Comparison of ENCODE assay signal across 13 cellular contexts in the genomic region with DNA sequence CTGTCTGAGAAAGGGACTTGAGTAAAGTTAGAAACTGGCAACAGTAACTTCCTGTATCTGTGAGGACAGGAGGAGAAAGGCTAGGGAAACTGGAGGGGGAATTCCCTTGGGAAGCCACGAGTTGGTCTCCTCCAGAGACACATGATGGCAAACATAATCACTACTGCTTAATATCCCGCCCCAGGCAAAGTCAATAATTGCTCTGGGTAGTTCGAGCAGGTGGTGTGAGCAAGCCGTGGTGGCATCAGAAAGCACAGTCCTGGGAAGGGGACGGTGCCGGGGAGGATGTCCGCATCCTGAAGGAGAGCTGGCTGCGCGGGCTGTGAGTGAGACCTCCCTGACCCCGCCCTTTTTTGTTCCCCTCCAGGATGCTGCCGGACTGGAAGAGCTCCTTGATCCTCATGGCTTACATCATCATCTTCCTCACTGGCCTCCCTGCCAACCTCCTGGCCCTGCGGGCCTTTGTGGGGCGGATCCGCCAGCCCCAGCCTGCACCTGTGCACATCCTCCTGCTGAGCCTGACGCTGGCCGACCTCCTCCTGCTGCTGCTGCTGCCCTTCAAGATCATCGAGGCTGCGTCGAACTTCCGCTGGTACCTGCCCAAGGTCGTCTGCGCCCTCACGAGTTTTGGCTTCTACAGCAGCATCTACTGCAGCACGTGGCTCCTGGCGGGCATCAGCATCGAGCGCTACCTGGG. TPM values are rescaled to one million over a fixed set of nuclear protein-coding genes. Genes with fewer than 3 reads are reported as not detected.
DNase-seq lines count a peak whose midpoint lies in the region; ATAC-seq and TF ChIP-seq lines count a peak whose summit lies in the region.
"Had no signal": no experiment of that assay in that cellular context is flagged by ENCODE, and none has a peak within 500 bp of the region (broad histone marks: within the 10 kb centered on the region; RNA-seq: fewer than 3 reads in every experiment).

No MANE protein-coding gene starts in this region.

- peaks cover 73% of the 10 kb centered on the region for H3K27me3 Mint-ChIP-seq in nephron progenitor cell (ENCODE audit: low read depth, poor library complexity)

- H3K36me3 ChIP-seq in A673 (ENCODE audit: insufficient read depth, low read length, poor library complexity, severe bottlenecking): no peaks in the 10 kb centered on the region
- H3K36me3 ChIP-seq in left lung: peaks cover 0 to 10% of the 10 kb centered on the region in 2 donors

- peaks cover 26% of the 10 kb centered on the region for H3K27me3 ChIP-seq in A673 (replicated peaks; ENCODE audit: insufficient read depth, low read depth, low read length, poor library complexity)
- H3K27me3 ChIP-seq in left lung: peaks cover 0 to 13% of the 10 kb centered on the region in 2 donors
- peaks cover 0 to 5% (median 0%) of the 10 kb centered on the region in 45 donors for H3K27me3 ChIP-seq in dorsolateral prefrontal cortex

- no TSS peak for BruUV-seq in A673 (replicated peaks; lab: Mats Ljungman, UMichigan)

- peak; percentile 9 for ATAC-seq in left lung
- ATAC-seq in GM19463 (IDR thresholded peaks at IDR 0.05; ENCODE audit: unreplicated experiment): no peak

- CTCF ChIA-PET in A673 (lab: Charles Lee): no interaction called here

- POLR2A ChIA-PET in A673 (lab: Charles Lee; ENCODE audit: low non-redundant PET): no interaction called here

- peaks cover 12% of the 10 kb centered on the region for H3K4me1 Mint-ChIP-seq in nephron progenitor cell

- DNase-seq in A673 (ENCODE audit: low spot score) (peak; percentile 42), DMS53 treated with DMSO at 0.1 percent for 48 hours (lab: John Stamatoyannopoulos, UW; ENCODE audit: unreplicated experiment) (peak; percentile 93), NCI-H748 (lab: John Stamatoyannopoulos, UW; ENCODE audit: unreplicated experiment) (peak; percentile 88), left lung (no peak), dorsolateral prefrontal cortex (no peak), dedifferentiated amniotic fluid mesenchymal stem cell (ENCODE audit: extremely low spot score) (no peak), nephron progenitor cell (no peak)
- DNase-seq: activated naive CD8-positive, alpha-beta T cell treated with anti-CD3 and anti-CD28 coated beads, Interleukin-2, amount 10 ng/mL, durations not matched to agents 7 days and 5 days; CD8-positive, alpha-beta memory T cell; naive thymus-derived CD4-positive, alpha-beta T cell had no signal

- intact Hi-C loops in A673 (cut with micrococcal nuclease; ENCODE audit: unreplicated experiment) (no loop called here), left lung (cut with DNase I) (no loop called here), dorsolateral prefrontal cortex (cut with DNase I) (no loop called here)

- H3K27ac ChIP-seq in A673 (ENCODE audit: low read depth, low read length, poor library complexity, severe bottlenecking) (no peak overlapping the region), left lung (peak overlapping the region in 1 of 2 donors; percentile 91), dorsolateral prefrontal cortex (no peak overlapping the region)

- H3K4me3 ChIP-seq in A673 (ENCODE audit: low read depth, low read length, poor library complexity, severe bottlenecking) (no peak overlapping the region), left lung (peak overlapping the region in 1 of 2 donors; percentile 44), dorsolateral prefrontal cortex (no peak overlapping the region)

- H3K4me1 ChIP-seq in A673 (ENCODE audit: insufficient read depth, low read length, poor library complexity, severe bottlenecking): no peaks in the 10 kb centered on the region
- peaks cover 0 to 80% of the 10 kb centered on the region in 2 donors for H3K4me1 ChIP-seq in left lung

- TF ChIP-seq CTCF in A673 (conservative IDR thresholded peaks at IDR 0.05; ENCODE audit: low read depth, low read length) (no peak), left lung (IDR thresholded peaks at IDR 0.05) (no peak), dorsolateral prefrontal cortex (IDR thresholded peaks at IDR 0.05 in 54 of 56, conservative IDR thresholded peaks at IDR 0.05 in 2 of 56; ENCODE audit: low read depth in 1 of 56, partially characterized antibody in 56 of 56) (no peak), nephron progenitor cell (IDR thresholded peaks at IDR 0.05) (no peak)

- no peaks in the 10 kb centered on the region for H3K36me3 Mint-ChIP-seq in nephron progenitor cell (ENCODE audit: low read depth)
- H3K36me3 Mint-ChIP-seq: activated naive CD8-positive, alpha-beta T cell treated with anti-CD3 and anti-CD28 coated beads, Interleukin-2, amount 10 ng/mL, durations not matched to agents 7 days and 5 days had no signal

- no peak overlapping the region for H3K27ac Mint-ChIP-seq in nephron progenitor cell
- H3K27ac Mint-ChIP-seq: activated naive CD8-positive, alpha-beta T cell treated with anti-CD3 and anti-CD28 coated beads, Interleukin-2, amount 10 ng/mL, durations not matched to agents 7 days and 5 days; naive thymus-derived CD4-positive, alpha-beta T cell had no signal

- H3K9me3 ChIP-seq in A673 (ENCODE audit: low read depth, low read length, poor library complexity, severe bottlenecking) (no peaks in the 10 kb centered on the region), left lung (no peaks in the 10 kb centered on the region)

- no peaks in the 10 kb centered on the region for H3K9me3 Mint-ChIP-seq in nephron progenitor cell
- H3K9me3 Mint-ChIP-seq: activated naive CD8-positive, alpha-beta T cell treated with anti-CD3 and anti-CD28 coated beads, Interleukin-2, amount 10 ng/mL, durations not matched to agents 7 days and 5 days; CD8-positive, alpha-beta memory T cell had no signal

- no peak overlapping the region for H3K4me3 Mint-ChIP-seq in nephron progenitor cell
- H3K4me3 Mint-ChIP-seq: activated naive CD8-positive, alpha-beta T cell treated with anti-CD3 and anti-CD28 coated beads, Interleukin-2, amount 10 ng/mL, durations not matched to agents 7 days and 5 days; naive thymus-derived CD4-positive, alpha-beta T cell had no signal

RNA-seq across cellular contexts. Expression of gene FFAR2, which starts 1.4 kb away (rescaled TPM):
- not detected in 2 replicates for total RNA-seq in A673 (2021)
- 10 to 100 TPM in 1 of 2 donors, under 1 TPM in 1; 0.85 to 26.6 TPM for total RNA-seq in left lung
- total RNA-seq in dorsolateral prefrontal cortex: 1 to 10 TPM in 5 of 120 experiments, under 1 TPM in 33, not detected in 82; 0.21 to 2.7 (median 0.51) TPM
- total RNA-seq: activated naive CD8-positive, alpha-beta T cell treated with anti-CD3 and anti-CD28 coated beads, Interleukin-2, amount 10 ng/mL, durations not matched to agents 7 days and 5 days; CD8-positive, alpha-beta memory T cell; chondrocyte; LHCN-M2 had no signal

RNA-seq across cellular contexts. Expression of gene KRTDAP, which starts 40.8 kb away (rescaled TPM):
- total RNA-seq in A673 (2021) (not detected in 2 replicates), left lung (not detected), dorsolateral prefrontal cortex (1 to 10 TPM in 16 of 120 experiments, not detected in 104; 1.0 to 3.0 (median 1.5) TPM)
- total RNA-seq: activated naive CD8-positive, alpha-beta T cell treated with anti-CD3 and anti-CD28 coated beads, Interleukin-2, amount 10 ng/mL, durations not matched to agents 7 days and 5 days; CD8-positive, alpha-beta memory T cell; chondrocyte; LHCN-M2; naive thymus-derived CD4-positive, alpha-beta T cell had no signal

Comparison
In these comparisons a context has a peak if more than half of its experiments do, and no peak if none do; other contexts are left out.
1. DNase-seq: peak in A673 (single experiment), DMS53 treated with DMSO at 0.1 percent for 48 hours (single experiment) and NCI-H748 (single experiment); none in left lung (0 of 2), dorsolateral prefrontal cortex (0 of 10), dedifferentiated amniotic fluid mesenchymal stem cell (single experiment) and nephron progenitor cell (single experiment).